ENCODE assay signal across 8 cellular contexts in genomic region chr6:148947621-148948444, GRCh38.
DNase-seq lines count a peak whose midpoint lies in the region; ATAC-seq, FAIRE-seq and TF ChIP-seq lines count a peak whose summit lies in the region.

No MANE protein-coding gene starts in this region.

- TF ChIP-seq CTCF in GM12865 (IDR thresholded peaks at IDR 0.05; ENCODE audit: insufficient read depth, low read depth, low read length, missing control alignments) (peak; percentile 85), WI38 (IDR thresholded peaks at IDR 0.05; ENCODE audit: low read depth, low read length) (peak; percentile 78), bronchial epithelial cell (IDR thresholded peaks at IDR 0.05; ENCODE audit: insufficient read depth, low read length, severe bottlenecking) (peak; percentile 83), keratinocyte (optimal IDR thresholded peaks at IDR 0.05 in 1 of 3, IDR thresholded peaks at IDR 0.05 in 1 of 3, conservative IDR thresholded peaks at IDR 0.05 in 1 of 3; ENCODE audit: extremely low read depth in 1 of 3, insufficient read depth in 2 of 3, low read length in 3 of 3) (peak; percentile 81 to 91 (median 84))

- H3K4me2 ChIP-seq in keratinocyte (ENCODE audit: control insufficient read depth, extremely low read depth, insufficient read depth, low read depth, low read length), result no peak overlapping the region

- H3K27me3 ChIP-seq in bronchial epithelial cell (ENCODE audit: control insufficient read depth, insufficient read depth, low read length) (no peaks in the 10 kb centered on the region), keratinocyte (ENCODE audit: control insufficient read depth, extremely low read depth, insufficient read depth, low read length) (no peaks in the 10 kb centered on the region)

- FAIRE-seq in bronchial epithelial cell (lab: Jason Lieb, UNC) (no peak), keratinocyte (lab: Jason Lieb, UNC) (peak; percentile 63)

- H3K4me3 ChIP-seq in GM12865 (ENCODE audit: low read depth, low read length) (no peak overlapping the region), WI38 (ENCODE audit: low read depth, low read length) (no peak overlapping the region), bronchial epithelial cell (ENCODE audit: low read depth, low read length) (no peak overlapping the region), keratinocyte (ENCODE audit: control insufficient read depth in 2 of 3, extremely low read depth in 1 of 3, insufficient read depth in 2 of 3, low read depth in 1 of 3, low read length in 3 of 3) (no peak overlapping the region)

- no peak overlapping the region for H3K27ac ChIP-seq in keratinocyte (ENCODE audit: control insufficient read depth, insufficient read depth, low read length)

- no peak overlapping the region for H2AFZ ChIP-seq in keratinocyte (ENCODE audit: control insufficient read depth, low read length)

- no peaks in the 10 kb centered on the region for H3K4me1 ChIP-seq in keratinocyte (ENCODE audit: control insufficient read depth, extremely low read depth, insufficient read depth, low read length)

- no peaks in the 10 kb centered on the region for H3K36me3 ChIP-seq in bronchial epithelial cell (ENCODE audit: control insufficient read depth, insufficient read depth, low read length)
- H3K36me3 ChIP-seq in keratinocyte (ENCODE audit: control insufficient read depth in 2 of 2, extremely low read depth in 1 of 2, insufficient read depth in 2 of 2, low read length in 2 of 2), result no peaks in the 10 kb centered on the region

- dilution Hi-C loops in keratinocyte (cut with MboI; ENCODE audit: extremely low pct_ligation_motif_present, low sequenced_read_pairs), result no loop called here

- H3K9ac ChIP-seq in keratinocyte (ENCODE audit: control insufficient read depth, extremely low read depth, insufficient read depth, low read length), result no peak overlapping the region

- no peaks in the 10 kb centered on the region for H3K9me1 ChIP-seq in keratinocyte (ENCODE audit: control insufficient read depth, extremely low read depth, insufficient read depth, low read length)

- no peaks in the 10 kb centered on the region for H3K9me3 ChIP-seq in keratinocyte (ENCODE audit: control insufficient read depth, low read depth, low read length)

- no peaks in the 10 kb centered on the region for H4K20me1 ChIP-seq in keratinocyte (ENCODE audit: control insufficient read depth, extremely low read depth, insufficient read depth, low read length)

- ATAC-seq in HG03025 (IDR thresholded peaks at IDR 0.05; ENCODE audit: low FRiP score, unreplicated experiment) (peak; percentile 71), GM21447 (IDR thresholded peaks at IDR 0.05; ENCODE audit: unreplicated experiment) (no peak)

- DNase-seq in GM12865 (ENCODE audit: low read depth) (peak; percentile 81), NCI-H2196 (lab: John Stamatoyannopoulos, UW; ENCODE audit: unreplicated experiment) (peak; percentile 72), bronchial epithelial cell (ENCODE audit: low read depth) (peak; percentile 75), keratinocyte (ENCODE audit: low read depth, low spot score) (peak; percentile 35)
- DNase-seq in stimulated activated CD4-positive, alpha-beta T cell treated with anti-CD3 and anti-CD28 coated beads, Interleukin-1b, Interleukin-23, amount 100 ng/mL, for 48 hours, result peak; percentile 72

- H3K79me2 ChIP-seq in keratinocyte (ENCODE audit: control insufficient read depth, insufficient read depth, low read length), result no peaks in the 10 kb centered on the region
